In genomic region chr6:156852147-156852857, GRCh38 we compare ENCODE assay signal across 1 cellular context.
TF ChIP-seq lines count a peak whose summit lies in the region.

No MANE protein-coding gene starts in this region.

TF ChIP-seq in GM23338, 12 proteins besides CTCF, POLR2A, EP300 and RAD21 (continued from another document):
- TF ChIP-seq EZH2phosphoT487 (IDR thresholded peaks at IDR 0.05; ENCODE audit: unreplicated experiment) (no peak), CREB1 (CRISPR knock-in tag; IDR thresholded peaks at IDR 0.05; ENCODE audit: low read depth) (no peak)
